Comparison of ENCODE assay signal across 23 cellular contexts in genomic region chr2:52145005-52145404, GRCh38.
DNase-seq lines count a peak whose midpoint lies in the region; ATAC-seq and TF ChIP-seq lines count a peak whose summit lies in the region.
"Had no signal": no experiment of that assay in that cellular context is flagged by ENCODE, and none has a peak within 500 bp of the region (broad histone marks: within the 10 kb centered on the region; RNA-seq: fewer than 3 reads in every experiment).

No MANE protein-coding gene starts in this region.

- H2AFZ ChIP-seq in hepatocyte, result no peak overlapping the region

- TF ChIP-seq CTCF in choroid plexus epithelial cell (conservative IDR thresholded peaks at IDR 0.05; ENCODE audit: low read depth, low read length) (no peak), hepatocyte (IDR thresholded peaks at IDR 0.05; ENCODE audit: poor library complexity) (peak; percentile 13)

- H3K27ac ChIP-seq in hepatocyte, result no peak overlapping the region
- H3K27ac ChIP-seq: C4-2B, HL-60, Peyer's patch, SJCRH30 had no signal

- in situ Hi-C loops in SK-MEL-5 (cut with HindIII; ENCODE audit: low pct_unique_long_range_greater_than_20kb, low sequenced_read_pairs), result no loop called here

- H3K79me2 ChIP-seq in hepatocyte, result no peaks in the 10 kb centered on the region

- no peak overlapping the region for H3K4me2 ChIP-seq in hepatocyte

- no peaks in the 10 kb centered on the region for H3K4me1 ChIP-seq in hepatocyte (ENCODE audit: insufficient read depth)
- H3K4me1 ChIP-seq: Peyer's patch, SJCRH30 had no signal

- no peaks in the 10 kb centered on the region for H4K20me1 ChIP-seq in hepatocyte (ENCODE audit: insufficient read depth, poor library complexity, severe bottlenecking)

- no peaks in the 10 kb centered on the region for H3K27me3 ChIP-seq in hepatocyte
- no peaks in the 10 kb centered on the region for H3K27me3 ChIP-seq in MG63
- H3K27me3 ChIP-seq: Peyer's patch, SJCRH30 had no signal

- H3K36me3 ChIP-seq in hepatocyte (replicated peaks; ENCODE audit: insufficient read depth, low read depth) (no peaks in the 10 kb centered on the region), MG63 (no peaks in the 10 kb centered on the region)
- H3K36me3 ChIP-seq: Peyer's patch, SJCRH30 had no signal

- ATAC-seq in HG02610 (IDR thresholded peaks at IDR 0.05; ENCODE audit: unreplicated experiment), result peak; percentile 71
- ATAC-seq in left lobe of liver, result no peak
- ATAC-seq in HG02981 (IDR thresholded peaks at IDR 0.05; ENCODE audit: unreplicated experiment), result no peak
- ATAC-seq: HepG2 had no signal

- H3K4me3 ChIP-seq in choroid plexus epithelial cell (ENCODE audit: low read depth, low read length) (no peak overlapping the region), hepatocyte (no peak overlapping the region), MG63 (no peak overlapping the region)
- H3K4me3 ChIP-seq: Peyer's patch, SJCRH30 had no signal

- H3K9me3 ChIP-seq in hepatocyte (ENCODE audit: low read depth), result no peaks in the 10 kb centered on the region
- H3K9me3 ChIP-seq in MG63, result no peaks in the 10 kb centered on the region
- H3K9me3 ChIP-seq: Peyer's patch, SJCRH30 had no signal

- DNase-seq in SK-MEL-5 (ENCODE audit: low read depth, low spot score), result peak; percentile 13
- DNase-seq in choroid plexus epithelial cell (ENCODE audit: low read depth), result peak; percentile 51
- no peak for DNase-seq in hepatocyte (ENCODE audit: low spot score)
- no peak for DNase-seq in left lobe of liver (ENCODE audit: low spot score)
- no peak for DNase-seq in DMS 273 treated with DMSO at 0.1 percent for 48 hours (lab: John Stamatoyannopoulos, UW)
- DNase-seq in MG63, result no peak
- DNase-seq: DMS53, GF-D8, H7, KBM-7, NCI-H1092, NCI-H1436 treated with DMSO at 0.1 percent for 48 hours, NCI-H2029 treated with DMSO at 0.1 percent for 48 hours, NCI-H345, NCI-H524, NCI-H82, Peyer's patch, SJCRH30 had no signal

- H3K9me2 ChIP-seq in hepatocyte (replicated peaks; ENCODE audit: insufficient read depth), result no peaks in the 10 kb centered on the region

Comparison
In these comparisons a context has a peak if more than half of its experiments do, and no peak if none do; other contexts are left out.
1. DNase-seq: peak in SK-MEL-5 (single experiment) and choroid plexus epithelial cell (single experiment); none in hepatocyte (single experiment), left lobe of liver (single experiment), DMS 273 treated with DMSO at 0.1 percent for 48 hours (single experiment) and MG63 (single experiment).